In the genomic region with DNA sequence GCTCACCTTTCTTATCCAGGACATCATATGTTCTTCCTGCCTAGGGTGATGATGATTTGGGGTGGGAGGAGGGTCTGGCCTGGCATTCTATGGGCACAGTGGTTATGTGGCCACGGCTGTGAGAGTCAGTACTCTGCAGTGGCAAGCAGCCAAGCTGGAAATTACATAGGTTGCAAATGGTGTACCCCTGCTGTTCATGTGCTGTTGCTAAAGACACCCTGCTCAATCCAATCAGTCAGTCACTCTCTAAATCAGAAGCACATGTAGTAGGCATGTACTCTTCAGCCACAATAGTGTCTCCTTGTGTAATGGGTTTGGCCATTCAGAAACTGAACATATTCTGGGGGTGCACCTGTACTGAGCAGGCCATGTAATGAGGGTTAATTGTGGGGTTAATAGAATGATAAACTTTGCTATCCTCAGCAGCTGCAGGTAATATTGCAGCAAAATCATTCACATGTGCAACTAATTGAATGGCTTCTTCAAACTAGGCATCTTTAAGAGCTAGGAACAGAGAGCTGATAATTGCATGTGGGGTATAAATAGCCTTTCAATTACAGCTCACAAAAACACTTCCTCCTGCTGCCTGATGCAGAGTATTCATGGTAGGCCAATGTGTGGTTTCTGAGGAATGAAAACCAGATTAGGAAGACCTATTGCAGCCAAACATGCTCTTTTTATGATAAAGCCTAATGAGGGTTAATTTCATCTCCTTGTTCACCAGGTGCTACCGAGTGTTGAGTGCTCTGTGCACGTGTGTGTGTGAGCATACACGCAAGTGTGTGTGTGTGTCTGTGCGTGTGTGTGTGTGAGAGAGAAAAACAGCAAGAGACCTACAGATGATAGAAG, we compare ENCODE assay signal across 17 cellular contexts.
A peak's percentile ranks its signal among the peaks of the same experiment; 100 is the strongest.
DNase-seq lines count a peak whose midpoint lies in the region; ATAC-seq and TF ChIP-seq lines count a peak whose summit lies in the region.
"Had no signal": no experiment of that assay in that cellular context is flagged by ENCODE, and none has a peak within 500 bp of the region (broad histone marks: within the 10 kb centered on the region; RNA-seq: fewer than 3 reads in every experiment).

No MANE protein-coding gene starts in this region.

- no peak for TF ChIP-seq CTCF in AG09309 (IDR thresholded peaks at IDR 0.05; ENCODE audit: control insufficient read depth, insufficient read depth, low read depth, low read length, missing control alignments)
- TF ChIP-seq CTCF in fibroblast of the aortic adventitia (IDR thresholded peaks at IDR 0.05; ENCODE audit: insufficient read depth, low read length): peak; percentile 9
- TF ChIP-seq CTCF in lower lobe of right lung (IDR thresholded peaks at IDR 0.05): no peak

- DNase-seq in AG09309 (ENCODE audit: low read depth) (peak; percentile 56), Karpas-422 (peak; percentile 51), NCI-H748 (lab: John Stamatoyannopoulos, UW; ENCODE audit: unreplicated experiment) (peak; percentile 98), fibroblast of the aortic adventitia (ENCODE audit: low read depth) (peak; percentile 77), lower lobe of right lung (no peak), posterior vena cava (ENCODE audit: low spot score) (no peak)
- DNase-seq: activated CD8-positive, alpha-beta memory T cell treated with anti-CD3 and anti-CD28 coated beads for 24 hours; activated naive CD4-positive, alpha-beta T cell treated with anti-CD3 and anti-CD28 coated beads for 36 hours; GDM1; mucosa of descending colon; NCI-H2227 treated with DMSO at 0.1 percent for 48 hours; psoas muscle; stimulated activated CD4-positive, alpha-beta T cell treated with anti-CD3 and anti-CD28 coated beads, Interleukin-1b, Interleukin-23, amount 100 ng/mL, for 48 hours had no signal

- H3K27me3 ChIP-seq in Karpas-422 (ENCODE audit: low read length) (no peaks in the 10 kb centered on the region), lower lobe of right lung (ENCODE audit: low read depth) (no peaks in the 10 kb centered on the region)
- H3K27me3 ChIP-seq: BLaER1 treated with 17β-estradiol and CSF1 and Interleukin-3, amounts not matched to agents 10 nM and 100 nM; esophagus muscularis mucosa had no signal

- intact Hi-C loops in lower lobe of right lung (cut with DNase I) (no loop called here), posterior vena cava (cut with DNase I) (no loop called here)

- no peak overlapping the region for H3K4me3 ChIP-seq in AG09309 (ENCODE audit: control insufficient read depth, low read depth, low read length)
- H3K4me3 ChIP-seq in Karpas-422 (ENCODE audit: low read length): no peak overlapping the region
- no peak overlapping the region for H3K4me3 ChIP-seq in fibroblast of the aortic adventitia (ENCODE audit: low read depth, low read length)
- no peak overlapping the region for H3K4me3 ChIP-seq in lower lobe of right lung
- H3K4me3 ChIP-seq: BLaER1 treated with 17β-estradiol and CSF1 and Interleukin-3, amounts not matched to agents 10 nM and 100 nM; esophagus muscularis mucosa; mucosa of descending colon; psoas muscle had no signal

- H2AFZ ChIP-seq in Karpas-422 (ENCODE audit: low read length): no peak overlapping the region

- H3K4me2 ChIP-seq in Karpas-422 (ENCODE audit: low read depth, low read length, poor library complexity, severe bottlenecking): no peak overlapping the region
- H3K4me2 ChIP-seq: BLaER1 treated with 17β-estradiol and CSF1 and Interleukin-3, amounts not matched to agents 10 nM and 100 nM had no signal

- no peak overlapping the region for H3K27ac ChIP-seq in Karpas-422 (ENCODE audit: low read length)
- no peak overlapping the region for H3K27ac ChIP-seq in lower lobe of right lung
- H3K27ac ChIP-seq: BLaER1 treated with 17β-estradiol and CSF1 and Interleukin-3, amounts not matched to agents 10 nM and 100 nM; esophagus muscularis mucosa; psoas muscle had no signal

- no peaks in the 10 kb centered on the region for H4K20me1 ChIP-seq in Karpas-422 (ENCODE audit: insufficient read depth, low read depth, low read length)
- H4K20me1 ChIP-seq: BLaER1 treated with 17β-estradiol and CSF1 and Interleukin-3, amounts not matched to agents 10 nM and 100 nM had no signal

- no peak for ATAC-seq in GM18505 (IDR thresholded peaks at IDR 0.05; ENCODE audit: unreplicated experiment)
- ATAC-seq in lower lobe of right lung: no peak
- no peak for ATAC-seq in GM18498 (IDR thresholded peaks at IDR 0.05; ENCODE audit: unreplicated experiment)
- ATAC-seq: mucosa of descending colon, psoas muscle had no signal

- H3K9me2 ChIP-seq in Karpas-422 (replicated peaks; ENCODE audit: insufficient read depth, low read length): no peaks in the 10 kb centered on the region

- no peak for TF ChIP-seq POLR2A in GM18505 (IDR thresholded peaks at IDR 0.05; ENCODE audit: borderline replicate concordance, extremely low read depth, insufficient read depth, insufficient read length)

- H3K36me3 ChIP-seq in Karpas-422 (ENCODE audit: insufficient read depth, low read length): no peaks in the 10 kb centered on the region
- H3K36me3 ChIP-seq in lower lobe of right lung: no peaks in the 10 kb centered on the region
- H3K36me3 ChIP-seq: BLaER1 treated with 17β-estradiol and CSF1 and Interleukin-3, amounts not matched to agents 10 nM and 100 nM; esophagus muscularis mucosa had no signal

- H3K4me1 ChIP-seq in Karpas-422 (ENCODE audit: low read length): peaks cover 10% of the 10 kb centered on the region
- H3K4me1 ChIP-seq in lower lobe of right lung: no peaks in the 10 kb centered on the region
- H3K4me1 ChIP-seq: BLaER1 treated with 17β-estradiol and CSF1 and Interleukin-3, amounts not matched to agents 10 nM and 100 nM; psoas muscle had no signal

- no peak overlapping the region for H3K9ac ChIP-seq in Karpas-422 (ENCODE audit: low read length)
- H3K9ac ChIP-seq: BLaER1 treated with 17β-estradiol and CSF1 and Interleukin-3, amounts not matched to agents 10 nM and 100 nM had no signal

- no peaks in the 10 kb centered on the region for H3K79me2 ChIP-seq in Karpas-422 (ENCODE audit: low read length)

- H3K9me3 ChIP-seq in Karpas-422 (ENCODE audit: low read length) (no peaks in the 10 kb centered on the region), lower lobe of right lung (no peaks in the 10 kb centered on the region)
- H3K9me3 ChIP-seq: BLaER1 treated with 17β-estradiol and CSF1 and Interleukin-3, amounts not matched to agents 10 nM and 100 nM; esophagus muscularis mucosa; psoas muscle had no signal

Comparison
In these comparisons a context has a peak if more than half of its experiments do, and no peak if none do; other contexts are left out.
1. DNase-seq: peak in AG09309 (single experiment), Karpas-422 (single experiment), NCI-H748 (single experiment) and fibroblast of the aortic adventitia (single experiment); none in lower lobe of right lung (single experiment) and posterior vena cava (single experiment).